Comparison of ENCODE assay signal across 8 cellular contexts in the genomic region with DNA sequence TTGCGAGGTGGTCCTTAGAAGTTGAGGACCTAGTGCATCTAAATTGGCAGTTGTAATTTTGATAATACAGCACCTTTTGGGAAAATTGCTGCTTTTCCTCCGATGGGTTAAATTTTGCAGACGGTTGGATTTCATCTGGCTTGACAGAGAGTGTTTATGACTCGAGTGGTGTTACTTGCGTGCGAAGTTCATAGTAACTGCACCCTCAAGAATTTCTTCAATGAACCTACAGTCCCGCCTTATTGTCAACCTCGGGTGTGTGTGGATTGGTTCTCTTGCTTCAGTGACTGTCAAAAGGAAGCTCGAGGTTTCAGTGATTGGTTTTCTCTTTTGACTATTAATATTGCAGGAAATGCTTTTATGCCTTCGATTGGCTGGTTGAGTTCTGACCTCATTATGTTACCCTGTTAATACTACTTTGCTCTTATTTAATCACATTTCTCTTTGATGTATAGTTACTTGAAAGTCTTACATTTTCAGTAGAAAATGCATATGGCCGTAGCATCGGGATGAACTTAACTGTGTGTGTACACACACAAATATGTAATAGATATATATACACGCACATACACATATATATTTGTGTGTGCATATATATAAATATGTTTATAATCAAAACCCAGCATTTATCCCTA. TPM values are rescaled to one million over a fixed set of nuclear protein-coding genes. Genes with fewer than 3 reads are reported as not detected.
DNase-seq lines count a peak whose midpoint lies in the region; ATAC-seq, FAIRE-seq and TF ChIP-seq lines count a peak whose summit lies in the region.

No MANE protein-coding gene starts in this region.

- H3K9me1 ChIP-seq in endothelial cell of umbilical vein (replicated peaks; ENCODE audit: control insufficient read depth, extremely low read depth, insufficient read depth, low read length) = no peaks in the 10 kb centered on the region

- intact Hi-C loops in endothelial cell of umbilical vein (cut with micrococcal nuclease) = loop anchor here (1.0 to 10.0 kb wide), 8 partner anchors 13 to 919 kb away; a partner anchor contains a TSS

- BruUV-seq in endothelial cell of umbilical vein (replicated peaks; lab: Mats Ljungman, UMichigan) = no TSS peak

- H3K27me3 Mint-ChIP-seq in activated CD8-positive, alpha-beta T cell treated with anti-CD3 and anti-CD28 coated beads, Interleukin-2, amount 10 ng/mL, durations not matched to agents 7 days and 5 days (ENCODE audit: low read depth) = peaks cover 19% of the 10 kb centered on the region

- H3K36me3 ChIP-seq in endothelial cell of umbilical vein (ENCODE audit: control insufficient read depth in 2 of 2, extremely low read depth in 1 of 2, insufficient read depth in 2 of 2, low read length in 2 of 2) = no peaks in the 10 kb centered on the region

- peaks cover 29% of the 10 kb centered on the region for H4K20me1 ChIP-seq in endothelial cell of umbilical vein (replicated peaks; ENCODE audit: control insufficient read depth, extremely low read depth, insufficient read depth, low read length)

- H3K4me2 ChIP-seq in endothelial cell of umbilical vein (ENCODE audit: insufficient read depth, low read length) = peak overlapping the region; percentile 99

- peak; percentile 79 for DNase-seq in NCI-H69 (lab: John Stamatoyannopoulos, UW)
- peak; percentile 82 for DNase-seq in activated CD8-positive, alpha-beta T cell treated with anti-CD3 and anti-CD28 coated beads, Interleukin-2, amount 10 ng/mL, durations not matched to agents 7 days and 5 days
- DNase-seq in endothelial cell of umbilical vein (ENCODE audit: low read depth, low spot score) = peak; percentile 87
- peak; percentile 63 for DNase-seq in mucosa of gallbladder (ENCODE audit: low spot score)
- DNase-seq in stimulated activated CD8-positive, alpha-beta memory T cell treated with anti-CD3 and anti-CD28 coated beads, Interleukin-7, amount 100 ng/mL, for 4 hours (ENCODE audit: low read depth in 2 of 2) = peak; percentile 22 to 54

- peaks cover 37% of the 10 kb centered on the region for H3K4me1 Mint-ChIP-seq in activated CD8-positive, alpha-beta T cell treated with anti-CD3 and anti-CD28 coated beads, Interleukin-2, amount 10 ng/mL, durations not matched to agents 7 days and 5 days (ENCODE audit: low read depth)

- no peaks in the 10 kb centered on the region for H3K27me3 ChIP-seq in endothelial cell of umbilical vein (ENCODE audit: control insufficient read depth in 2 of 2, insufficient read depth in 2 of 2, low read length in 2 of 2)

- H3K9me3 ChIP-seq in endothelial cell of umbilical vein (replicated peaks; ENCODE audit: control insufficient read depth, insufficient read depth, low read length) = no peaks in the 10 kb centered on the region

- CTCF ChIA-PET in activated CD8-positive, alpha-beta T cell treated with anti-CD3 and anti-CD28 coated beads, Interleukin-2, amount 10 ng/mL, durations not matched to agents 7 days and 5 days (lab: Charles Lee) = interaction anchor here (1.0 to 1.8 kb wide), 7 partner anchors 12 to 625 kb away, joined by 3 to 5 read pairs (median 4); a partner anchor contains a TSS
- CTCF ChIA-PET in endothelial cell of umbilical vein (lab: Charles Lee) = interaction anchor here (1.0 to 1.4 kb wide), 2 partner anchors 29 to 344 kb away, joined by 3 to 4 read pairs; no protein-coding TSS in a partner anchor

- peak overlapping the region; percentile 89 for H3K27ac Mint-ChIP-seq in activated CD8-positive, alpha-beta T cell treated with anti-CD3 and anti-CD28 coated beads, Interleukin-2, amount 10 ng/mL, durations not matched to agents 7 days and 5 days

- TF ChIP-seq CTCF in C4-2B (conservative IDR thresholded peaks at IDR 0.05) = no peak
- no peak for TF ChIP-seq CTCF in endothelial cell of umbilical vein (IDR thresholded peaks at IDR 0.05; ENCODE audit: extremely low read depth in 1 of 2, insufficient read depth in 1 of 2, low read depth in 1 of 2, low read length in 2 of 2)

- no peak for TF ChIP-seq POLR2A in endothelial cell of umbilical vein (IDR thresholded peaks at IDR 0.05; ENCODE audit: low read depth, low read length)

- H2AFZ ChIP-seq in endothelial cell of umbilical vein (ENCODE audit: low read depth, low read length) = no peak overlapping the region

- POLR2A ChIA-PET in activated CD8-positive, alpha-beta T cell treated with anti-CD3 and anti-CD28 coated beads, Interleukin-2, amount 10 ng/mL, durations not matched to agents 7 days and 5 days (lab: Charles Lee) = interaction anchor here (0.6 to 2.2 kb wide), 11 partner anchors 10 to 625 kb away, joined by 3 to 13 read pairs (median 5); a partner anchor contains a TSS
- POLR2A ChIA-PET in endothelial cell of umbilical vein (lab: Charles Lee) = no interaction called here

- H3K79me2 ChIP-seq in endothelial cell of umbilical vein (ENCODE audit: control insufficient read depth, insufficient read depth, low read length) = peaks cover 56% of the 10 kb centered on the region

- peak overlapping the region; percentile 67 for H3K9ac ChIP-seq in endothelial cell of umbilical vein (replicated peaks; ENCODE audit: extremely low read depth, insufficient read depth, low read length)

- no peaks in the 10 kb centered on the region for H3K9me3 Mint-ChIP-seq in activated CD8-positive, alpha-beta T cell treated with anti-CD3 and anti-CD28 coated beads, Interleukin-2, amount 10 ng/mL, durations not matched to agents 7 days and 5 days (ENCODE audit: insufficient read depth)

- H3K4me3 ChIP-seq in endothelial cell of umbilical vein (replicated peaks in 1 of 3; ENCODE audit: insufficient read depth in 1 of 3, low read depth in 1 of 3, low read length in 3 of 3) = peak overlapping the region; percentile 83 to 85 (median 83)

- H3K27ac ChIP-seq in C4-2B = peak overlapping the region; percentile 90
- peak overlapping the region; percentile 34 for H3K27ac ChIP-seq in endothelial cell of umbilical vein (ENCODE audit: insufficient read depth, low read depth, low read length)

- H3K4me3 Mint-ChIP-seq in activated CD8-positive, alpha-beta T cell treated with anti-CD3 and anti-CD28 coated beads, Interleukin-2, amount 10 ng/mL, durations not matched to agents 7 days and 5 days = peak overlapping the region; percentile 87

- ATAC-seq in GM19328 (IDR thresholded peaks at IDR 0.05; ENCODE audit: unreplicated experiment) = peak; percentile 34
- ATAC-seq in HG03457 (IDR thresholded peaks at IDR 0.05; ENCODE audit: unreplicated experiment) = peak; percentile 39
- peak; percentile 65 for ATAC-seq in activated CD8-positive, alpha-beta T cell treated with anti-CD3 and anti-CD28 coated beads, Interleukin-2, amount 10 ng/mL, durations not matched to agents 7 days and 5 days

- H3K36me3 Mint-ChIP-seq in activated CD8-positive, alpha-beta T cell treated with anti-CD3 and anti-CD28 coated beads, Interleukin-2, amount 10 ng/mL, durations not matched to agents 7 days and 5 days (ENCODE audit: low read depth) = peaks cover 3% of the 10 kb centered on the region

- FAIRE-seq in endothelial cell of umbilical vein (lab: Jason Lieb, UNC) = peak; percentile 73

- peaks cover 25% of the 10 kb centered on the region for H3K4me1 ChIP-seq in endothelial cell of umbilical vein (ENCODE audit: control insufficient read depth, extremely low read depth, insufficient read depth, low read length)

- dilution Hi-C loops in endothelial cell of umbilical vein (cut with MboI; ENCODE audit: extremely low pct_ligation_motif_present, low sequenced_read_pairs) = no loop called here

TF ChIP-seq in endothelial cell of umbilical vein, 7 proteins besides CTCF, POLR2A, EP300 and RAD21:
- TF ChIP-seq POLR2AphosphoS5 (IDR thresholded peaks at IDR 0.05; ENCODE audit: insufficient read depth, low read depth, low read length) (no peak), FOS (IDR thresholded peaks at IDR 0.05; ENCODE audit: borderline replicate concordance, insufficient read depth, low read length) (no peak), MYC (IDR thresholded peaks at IDR 0.05; ENCODE audit: low read depth, low read length) (no peak), EZH2 (IDR thresholded peaks at IDR 0.05; ENCODE audit: borderline replicate concordance, low read depth, low read length, severe bottlenecking) (no peak), GATA2 (IDR thresholded peaks at IDR 0.05; ENCODE audit: insufficient read depth, insufficient read length, low read depth, low read length) (no peak), JUN (IDR thresholded peaks at IDR 0.05; ENCODE audit: borderline replicate concordance, insufficient read depth, insufficient read length, low read depth) (no peak)
- TF ChIP-seq, protein P1, sequence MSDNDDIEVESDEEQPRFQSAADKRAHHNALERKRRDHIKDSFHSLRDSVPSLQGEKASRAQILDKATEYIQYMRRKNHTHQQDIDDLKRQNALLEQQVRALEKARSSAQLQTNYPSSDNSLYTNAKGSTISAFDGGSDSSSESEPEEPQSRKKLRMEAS (IDR thresholded peaks at IDR 0.05; ENCODE audit: insufficient read depth, insufficient read length) = no peak

RNA-seq across cellular contexts. Expression of a gene that starts 1.5 kb away (rescaled TPM):
- 10 to 100 TPM; 26.1 to 26.5 TPM for total RNA-seq in activated CD8-positive, alpha-beta T cell treated with anti-CD3 and anti-CD28 coated beads, Interleukin-2, amount 10 ng/mL, durations not matched to agents 7 days and 5 days
- total RNA-seq in endothelial cell of umbilical vein (24.3 and 25.2 TPM in 2 replicates), mucosa of gallbladder (30.8 TPM)
- polyA plus RNA-seq in endothelial cell of umbilical vein = 14.6 and 15.1 TPM in 2 replicates
- polyA plus RNA-seq in endothelial cell of umbilical vein (2011; cell fraction: cytosol; rRNA removed) = 13.9 and 14.7 TPM in 2 replicates
- 21.4 and 26.4 TPM in 2 replicates for polyA plus RNA-seq in endothelial cell of umbilical vein (2011; cell fraction: nucleus; rRNA removed)
- 14.7 and 16.5 TPM in 2 replicates for polyA plus RNA-seq in endothelial cell of umbilical vein (2012)
- 29.2 and 32.3 TPM in 2 replicates for polyA minus RNA-seq in endothelial cell of umbilical vein
- 12.4 TPM for polyA minus RNA-seq in endothelial cell of umbilical vein (2011; cell fraction: cytosol; rRNA and poly(A)+ RNA removed)
- 91.9 and 129 TPM in 2 replicates for polyA minus RNA-seq in endothelial cell of umbilical vein (2011; cell fraction: nucleus; rRNA and poly(A)+ RNA removed)

Comparison
In these comparisons a context has a peak if more than half of its experiments do, and no peak if none do; other contexts are left out.
1. Peak in every context shown above with its lines: DNase-seq, ATAC-seq, H3K4me3 ChIP-seq and H3K27ac ChIP-seq.